29 cellular contexts compared by ENCODE assay signal in the genomic region with DNA sequence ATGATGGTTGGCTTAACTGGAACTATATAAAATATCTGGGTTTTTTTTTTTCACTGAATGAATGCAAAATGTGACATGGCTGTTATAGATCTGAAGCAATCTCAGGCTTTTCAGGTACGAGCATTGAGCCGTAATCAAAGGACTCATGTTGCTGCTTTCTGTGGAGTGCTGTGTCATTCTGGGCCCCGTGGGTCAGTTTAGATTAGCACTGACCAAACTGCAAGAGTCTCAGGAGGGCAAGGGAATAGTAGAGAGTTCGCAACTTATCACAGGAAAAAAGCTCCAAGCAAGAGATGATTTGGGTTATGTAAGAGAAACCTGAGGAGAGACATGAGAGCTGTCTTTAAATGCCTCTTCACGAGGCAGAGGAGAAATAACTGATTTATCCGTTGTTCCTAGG.
"Had no signal": no experiment of that assay in that cellular context is flagged by ENCODE, and none has a peak within 500 bp of the region (broad histone marks: within the 10 kb centered on the region; RNA-seq: fewer than 3 reads in every experiment).

No MANE protein-coding gene starts in this region.

- H3K9me3 ChIP-seq: colonic mucosa, SJCRH30, SK-N-SH had no signal

- H3K9me2 ChIP-seq: SK-N-SH had no signal

- H3K4me1 ChIP-seq: colonic mucosa, SJCRH30 had no signal

- H3K9ac ChIP-seq: SK-N-SH had no signal

- DNase-seq: activated B cell treated with CpG ODN at 0.5 μM for 24 hours; activated CD4-positive, alpha-beta memory T cell treated with anti-CD3 and anti-CD28 coated beads for 36 hours; activated CD4-positive, alpha-beta T cell treated with anti-CD3 and anti-CD28 coated beads for 1 hour; activated CD4-positive, alpha-beta T cell treated with anti-CD3 and anti-CD28 coated beads, Interleukin-2, amount 10 ng/mL, durations not matched to agents 24 days and 14 days; activated CD8-positive, alpha-beta memory T cell treated with anti-CD3 and anti-CD28 coated beads for 24 hours; activated gamma-delta T cell; activated naive CD4-positive, alpha-beta T cell treated with anti-CD3 and anti-CD28 coated beads for 36 hours; activated T-cell treated with anti-CD3 and anti-CD28 coated beads, Interleukin-2, amount 50 U/mL, for 48 hours; amygdala; brain microvascular endothelial cell; colonic mucosa; MM.1S; NCI-H1105; NCI-H1436; NCI-H1694 treated with DMSO at 0.1 percent for 48 hours; NCI-H2029 treated with DMSO at 0.1 percent for 48 hours; NCI-H345; NCI-H510A; NCI-H526 treated with DMSO at 0.1 percent for 48 hours; NCI-H82; Right ventricle myocardium superior; SJCRH30; SK-N-SH; T-helper 1 cell had no signal

- H3K4me2 ChIP-seq: SK-N-SH had no signal

- FAIRE-seq: astrocyte had no signal

- ATAC-seq: activated T-helper 17 cell treated with anti-CD3 and anti-CD28 coated beads, Interleukin-2, amount 50 U/mL, for 72 hours; Panc1 had no signal

- H3K27ac Mint-ChIP-seq: activated B cell treated with CpG ODN at 0.5 μM for 24 hours; activated CD4-positive, alpha-beta memory T cell treated with anti-CD3 and anti-CD28 coated beads for 36 hours; activated CD4-positive, alpha-beta T cell treated with anti-CD3 and anti-CD28 coated beads, Interleukin-2, amount 10 ng/mL, durations not matched to agents 24 days and 14 days; activated naive CD4-positive, alpha-beta T cell treated with anti-CD3 and anti-CD28 coated beads for 36 hours had no signal

- H3K9me3 Mint-ChIP-seq: activated B cell treated with CpG ODN at 0.5 μM for 24 hours; activated CD4-positive, alpha-beta memory T cell treated with anti-CD3 and anti-CD28 coated beads for 36 hours; activated CD4-positive, alpha-beta T cell treated with anti-CD3 and anti-CD28 coated beads, Interleukin-2, amount 10 ng/mL, durations not matched to agents 24 days and 14 days; activated naive CD4-positive, alpha-beta T cell treated with anti-CD3 and anti-CD28 coated beads for 36 hours; activated T-helper 17 cell treated with anti-CD3 and anti-CD28 coated beads, Interleukin-2, amount 50 U/mL, for 72 hours had no signal

- H3K27me3 ChIP-seq: brain microvascular endothelial cell, colonic mucosa, SJCRH30 had no signal

- H3K4me3 ChIP-seq: colonic mucosa, SJCRH30 had no signal

- H3K4me3 Mint-ChIP-seq: activated B cell treated with CpG ODN at 0.5 μM for 24 hours; activated CD4-positive, alpha-beta memory T cell treated with anti-CD3 and anti-CD28 coated beads for 36 hours; activated CD4-positive, alpha-beta T cell treated with anti-CD3 and anti-CD28 coated beads, Interleukin-2, amount 10 ng/mL, durations not matched to agents 24 days and 14 days; activated naive CD4-positive, alpha-beta T cell treated with anti-CD3 and anti-CD28 coated beads for 36 hours; activated naive CD8-positive, alpha-beta T cell; activated T-helper 17 cell treated with anti-CD3 and anti-CD28 coated beads, Interleukin-2, amount 50 U/mL, for 72 hours had no signal

- H3K36me3 ChIP-seq: colonic mucosa had no signal

- H3K27ac ChIP-seq: brain microvascular endothelial cell, colonic mucosa, RWPE1, SJCRH30 had no signal

- H3K27me3 Mint-ChIP-seq: activated B cell treated with CpG ODN at 0.5 μM for 24 hours; activated CD4-positive, alpha-beta memory T cell treated with anti-CD3 and anti-CD28 coated beads for 36 hours; activated CD4-positive, alpha-beta T cell treated with anti-CD3 and anti-CD28 coated beads, Interleukin-2, amount 10 ng/mL, durations not matched to agents 24 days and 14 days; activated naive CD8-positive, alpha-beta T cell; activated T-helper 17 cell treated with anti-CD3 and anti-CD28 coated beads, Interleukin-2, amount 50 U/mL, for 72 hours had no signal
